ENCODE assay signal across 16 cellular contexts in genomic region chr3:148331111-148331818, GRCh38.
DNase-seq lines count a peak whose midpoint lies in the region; ATAC-seq and TF ChIP-seq lines count a peak whose summit lies in the region.
"Had no signal": no experiment of that assay in that cellular context is flagged by ENCODE, and none has a peak within 500 bp of the region (broad histone marks: within the 10 kb centered on the region; RNA-seq: fewer than 3 reads in every experiment).

No MANE protein-coding gene starts in this region.

- in situ Hi-C loops in astrocyte of the spinal cord (cut with HindIII; ENCODE audit: low sequenced_read_pairs) = no loop called here

- TF ChIP-seq CTCF in astrocyte of the spinal cord (IDR thresholded peaks at IDR 0.05; ENCODE audit: low read depth, low read length) (no peak), smooth muscle cell (IDR thresholded peaks at IDR 0.05; ENCODE audit: borderline replicate concordance, insufficient read depth, poor library complexity, severe bottlenecking) (no peak)

- POLR2A ChIA-PET in activated CD4-positive, alpha-beta T cell treated with anti-CD3 and anti-CD28 coated beads, Interleukin-2, amount 10 ng/mL, durations not matched to agents 7 days and 5 days (lab: Charles Lee) = no interaction called here

- no peaks in the 10 kb centered on the region for H3K79me2 ChIP-seq in smooth muscle cell (ENCODE audit: low read depth)

- H3F3A ChIP-seq in smooth muscle cell (ENCODE audit: low read depth) = no peaks in the 10 kb centered on the region

- no peaks in the 10 kb centered on the region for H4K20me1 ChIP-seq in smooth muscle cell (ENCODE audit: low read depth)

- H3K9me3 Mint-ChIP-seq in activated CD4-positive, alpha-beta T cell treated with anti-CD3 and anti-CD28 coated beads, Interleukin-2, amount 10 ng/mL, durations not matched to agents 7 days and 5 days = peaks cover 7% of the 10 kb centered on the region

- 20% methylated on average over 1 of the region's 1 CpG for WGBS in smooth muscle cell (ENCODE audit: low lambda C conversion rate)

- no peak overlapping the region for H3K9ac ChIP-seq in smooth muscle cell (ENCODE audit: low read depth)

- DNase-seq in NCI-H748 (lab: John Stamatoyannopoulos, UW; ENCODE audit: unreplicated experiment) (peak; percentile 1), NCI-H748 treated with DMSO at 0.1 percent for 48 hours (lab: John Stamatoyannopoulos, UW) (no peak), astrocyte of the spinal cord (ENCODE audit: low read depth, low spot score) (peak; percentile 5), smooth muscle cell (lab: John Stamatoyannopoulos, UW; ENCODE audit: unreplicated experiment) (no peak), DMS153 treated with DMSO at 0.1 percent for 48 hours (lab: John Stamatoyannopoulos, UW; ENCODE audit: unreplicated experiment) (no peak)
- no peak for DNase-seq in activated CD4-positive, alpha-beta T cell treated with anti-CD3 and anti-CD28 coated beads, Interleukin-2, amount 10 ng/mL, durations not matched to agents 7 days and 5 days
- DNase-seq: activated naive CD4-positive, alpha-beta T cell treated with anti-CD3 and anti-CD28 coated beads, Interleukin-2, amount 50 U/mL, for 16 hours; CD4-positive, CD25-positive, alpha-beta regulatory T cell; left lung; NCI-H1092; T1000 had no signal

- ATAC-seq in HG03139 (IDR thresholded peaks at IDR 0.05; ENCODE audit: unreplicated experiment) (peak; percentile 67), GM19397 (IDR thresholded peaks at IDR 0.05; ENCODE audit: unreplicated experiment) (no peak)
- ATAC-seq: left lung had no signal

- no peak overlapping the region for H2AFZ ChIP-seq in smooth muscle cell (ENCODE audit: low read depth)

- H3K36me3 Mint-ChIP-seq in activated CD4-positive, alpha-beta T cell treated with anti-CD3 and anti-CD28 coated beads, Interleukin-2, amount 10 ng/mL, durations not matched to agents 7 days and 5 days (ENCODE audit: low read depth) = no peaks in the 10 kb centered on the region
- H3K36me3 Mint-ChIP-seq: CD4-positive, CD25-positive, alpha-beta regulatory T cell had no signal

- H3K9me3 ChIP-seq in smooth muscle cell (replicated peaks; ENCODE audit: low read depth) = no peaks in the 10 kb centered on the region
- H3K9me3 ChIP-seq: breast epithelium, SJSA1, suprapubic skin had no signal

- CTCF ChIA-PET in activated CD4-positive, alpha-beta T cell treated with anti-CD3 and anti-CD28 coated beads, Interleukin-2, amount 10 ng/mL, durations not matched to agents 7 days and 5 days (lab: Charles Lee) = no interaction called here

- no peaks in the 10 kb centered on the region for H3K27me3 ChIP-seq in smooth muscle cell (ENCODE audit: low read depth)
- H3K27me3 ChIP-seq: breast epithelium, left lung, SJSA1, suprapubic skin had no signal

- H3K4me1 Mint-ChIP-seq in activated CD4-positive, alpha-beta T cell treated with anti-CD3 and anti-CD28 coated beads, Interleukin-2, amount 10 ng/mL, durations not matched to agents 7 days and 5 days = no peaks in the 10 kb centered on the region
- H3K4me1 Mint-ChIP-seq: CD4-positive, CD25-positive, alpha-beta regulatory T cell had no signal

- no peaks in the 10 kb centered on the region for H3K27me3 Mint-ChIP-seq in activated CD4-positive, alpha-beta T cell treated with anti-CD3 and anti-CD28 coated beads, Interleukin-2, amount 10 ng/mL, durations not matched to agents 7 days and 5 days
- H3K27me3 Mint-ChIP-seq: CD4-positive, CD25-positive, alpha-beta regulatory T cell had no signal

- peaks cover 14% of the 10 kb centered on the region for H3K4me1 ChIP-seq in smooth muscle cell (ENCODE audit: low read depth)
- H3K4me1 ChIP-seq: breast epithelium, left lung, SJSA1, suprapubic skin had no signal

- no peak overlapping the region for H3K27ac Mint-ChIP-seq in activated CD4-positive, alpha-beta T cell treated with anti-CD3 and anti-CD28 coated beads, Interleukin-2, amount 10 ng/mL, durations not matched to agents 7 days and 5 days
- H3K27ac Mint-ChIP-seq: CD4-positive, CD25-positive, alpha-beta regulatory T cell had no signal

- peak overlapping the region; percentile 25 for H3K4me2 ChIP-seq in smooth muscle cell

- no peaks in the 10 kb centered on the region for H3K36me3 ChIP-seq in smooth muscle cell (ENCODE audit: low read depth)
- H3K36me3 ChIP-seq: breast epithelium, left lung, SJSA1, suprapubic skin had no signal

- no peak overlapping the region for H3K27ac ChIP-seq in smooth muscle cell (ENCODE audit: low read depth)
- H3K27ac ChIP-seq: breast epithelium, left lung, SJSA1, suprapubic skin had no signal

- H3K4me3 ChIP-seq in astrocyte of the spinal cord (ENCODE audit: low read depth, low read length) (no peak overlapping the region), smooth muscle cell (no peak overlapping the region)
- H3K4me3 ChIP-seq: breast epithelium, left lung, SJSA1, suprapubic skin had no signal

- no peak overlapping the region for H3K4me3 Mint-ChIP-seq in activated CD4-positive, alpha-beta T cell treated with anti-CD3 and anti-CD28 coated beads, Interleukin-2, amount 10 ng/mL, durations not matched to agents 7 days and 5 days
- H3K4me3 Mint-ChIP-seq: CD4-positive, CD25-positive, alpha-beta regulatory T cell had no signal

Comparison
In these comparisons a context has a peak if more than half of its experiments do, and no peak if none do; other contexts are left out.
1. DNase-seq: peak in NCI-H748 (single experiment) and astrocyte of the spinal cord (single experiment); none in NCI-H748 treated with DMSO at 0.1 percent for 48 hours (single experiment), smooth muscle cell (single experiment), activated CD4-positive, alpha-beta T cell treated with anti-CD3 and anti-CD28 coated beads, Interleukin-2, amount 10 ng/mL, durations not matched to agents 7 days and 5 days (single experiment) and DMS153 treated with DMSO at 0.1 percent for 48 hours (single experiment).